ENCODE assay signal across 20 cellular contexts in the genomic region with DNA sequence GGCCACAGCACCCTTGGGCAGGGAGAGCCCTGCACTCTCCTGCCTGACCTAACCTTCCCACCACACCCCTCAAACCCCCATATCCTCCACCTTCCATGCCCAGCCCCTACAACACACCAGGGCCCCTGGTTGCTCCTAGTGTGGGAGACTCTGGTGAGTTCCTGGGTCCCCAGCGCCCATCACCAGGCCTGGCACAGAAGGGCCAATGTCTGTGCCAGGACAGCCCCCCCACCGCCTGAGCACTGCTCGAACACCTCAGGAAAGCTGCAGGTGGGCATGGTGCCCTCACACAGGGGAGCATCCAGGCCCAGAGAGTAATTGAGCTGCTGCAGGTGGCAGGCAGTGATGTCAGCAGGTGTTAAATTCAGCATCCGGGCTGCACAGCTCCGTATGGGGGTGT. TPM values are rescaled to one million over a fixed set of nuclear protein-coding genes. Genes with fewer than 3 reads are reported as not detected.
"Had no signal": no experiment of that assay in that cellular context is flagged by ENCODE, and none has a peak within 500 bp of the region (broad histone marks: within the 10 kb centered on the region; RNA-seq: fewer than 3 reads in every experiment).

No MANE protein-coding gene starts in this region.

- H3K27me3 Mint-ChIP-seq: dendritic cell treated with granulocyte-macrophage colony-stimulating factor and Interleukin-4, amounts not matched to agents 40 ng/mL and 50 ng/mL, for 4 days; stimulated activated naive B cell treated with anti-CD40 and anti-IgM and Interleukin-4, amounts not matched to agents 10 μg/mL and 1 μg/mL and 100 μg/mL, for 72 hours; stimulated activated naive CD8-positive, alpha-beta T cell treated with anti-CD3 and anti-CD28 coated beads, Interleukin-15, Interleukin-2, amounts not matched to agents 100 ng/mL and 50 ng/mL, for 24 hours had no signal

- H3K27ac Mint-ChIP-seq: dendritic cell treated with granulocyte-macrophage colony-stimulating factor and Interleukin-4, amounts not matched to agents 40 ng/mL and 50 ng/mL, for 4 days; endodermal cell; naive thymus-derived CD8-positive, alpha-beta T cell; nephron progenitor cell; stimulated activated naive B cell treated with anti-CD40 and anti-IgM and Interleukin-4, amounts not matched to agents 10 μg/mL and 1 μg/mL and 100 μg/mL, for 72 hours; stimulated activated naive CD8-positive, alpha-beta T cell treated with anti-CD3 and anti-CD28 coated beads, Interleukin-15, Interleukin-2, amounts not matched to agents 100 ng/mL and 50 ng/mL, for 24 hours had no signal

- H3K4me3 Mint-ChIP-seq: dendritic cell treated with granulocyte-macrophage colony-stimulating factor and Interleukin-4, amounts not matched to agents 40 ng/mL and 50 ng/mL, for 4 days; endodermal cell; naive thymus-derived CD8-positive, alpha-beta T cell; nephron progenitor cell; stimulated activated naive B cell treated with anti-CD40 and anti-IgM and Interleukin-4, amounts not matched to agents 10 μg/mL and 1 μg/mL and 100 μg/mL, for 72 hours; stimulated activated naive CD8-positive, alpha-beta T cell treated with anti-CD3 and anti-CD28 coated beads, Interleukin-15, Interleukin-2, amounts not matched to agents 100 ng/mL and 50 ng/mL, for 24 hours had no signal

- H3K36me3 Mint-ChIP-seq: naive thymus-derived CD8-positive, alpha-beta T cell; stimulated activated naive B cell treated with anti-CD40 and anti-IgM and Interleukin-4, amounts not matched to agents 10 μg/mL and 1 μg/mL and 100 μg/mL, for 72 hours had no signal

- H3K4me1 Mint-ChIP-seq: nephron progenitor cell; stimulated activated naive B cell treated with anti-CD40 and anti-IgM and Interleukin-4, amounts not matched to agents 10 μg/mL and 1 μg/mL and 100 μg/mL, for 72 hours had no signal

- ATAC-seq: esophagus mucosa; foreskin keratinocyte; gastroesophageal sphincter; heart left ventricle; left cardiac atrium; left lung; naive thymus-derived CD8-positive, alpha-beta T cell; stimulated activated naive B cell treated with anti-CD40 and anti-IgM and Interleukin-4, amounts not matched to agents 10 μg/mL and 1 μg/mL and 100 μg/mL, for 72 hours had no signal

- DNase-seq: colonic mucosa; effector CD8-positive, alpha-beta T cell; endodermal cell; foreskin keratinocyte; heart left ventricle; left cardiac atrium; mesendoderm; midbrain; naive thymus-derived CD8-positive, alpha-beta T cell; nephron progenitor cell; sigmoid colon; stimulated activated CD4-positive, alpha-beta T cell treated with anti-CD3 and anti-CD28 coated beads, Interleukin-2, amount 100 ng/mL, for 24 hours; stimulated activated CD4-positive, alpha-beta T cell treated with anti-CD3 and anti-CD28 coated beads, Interleukin-4, amount 100 ng/mL, for 24 hours; stimulated activated naive B cell treated with anti-CD40 and anti-IgM and Interleukin-4, amounts not matched to agents 10 μg/mL and 1 μg/mL and 100 μg/mL, for 72 hours; upper lobe of left lung had no signal

- H3K9me3 Mint-ChIP-seq: dendritic cell treated with granulocyte-macrophage colony-stimulating factor and Interleukin-4, amounts not matched to agents 40 ng/mL and 50 ng/mL, for 4 days; endodermal cell; naive thymus-derived CD8-positive, alpha-beta T cell; nephron progenitor cell; stimulated activated naive B cell treated with anti-CD40 and anti-IgM and Interleukin-4, amounts not matched to agents 10 μg/mL and 1 μg/mL and 100 μg/mL, for 72 hours; stimulated activated naive CD8-positive, alpha-beta T cell treated with anti-CD3 and anti-CD28 coated beads, Interleukin-15, Interleukin-2, amounts not matched to agents 100 ng/mL and 50 ng/mL, for 24 hours had no signal

RNA-seq across cellular contexts. Expression of a gene that starts 15.2 kb away (rescaled TPM):
- total RNA-seq: naive thymus-derived CD8-positive, alpha-beta T cell had no signal
